Comparison of ENCODE assay signal across 1 cellular context in the genomic region with DNA sequence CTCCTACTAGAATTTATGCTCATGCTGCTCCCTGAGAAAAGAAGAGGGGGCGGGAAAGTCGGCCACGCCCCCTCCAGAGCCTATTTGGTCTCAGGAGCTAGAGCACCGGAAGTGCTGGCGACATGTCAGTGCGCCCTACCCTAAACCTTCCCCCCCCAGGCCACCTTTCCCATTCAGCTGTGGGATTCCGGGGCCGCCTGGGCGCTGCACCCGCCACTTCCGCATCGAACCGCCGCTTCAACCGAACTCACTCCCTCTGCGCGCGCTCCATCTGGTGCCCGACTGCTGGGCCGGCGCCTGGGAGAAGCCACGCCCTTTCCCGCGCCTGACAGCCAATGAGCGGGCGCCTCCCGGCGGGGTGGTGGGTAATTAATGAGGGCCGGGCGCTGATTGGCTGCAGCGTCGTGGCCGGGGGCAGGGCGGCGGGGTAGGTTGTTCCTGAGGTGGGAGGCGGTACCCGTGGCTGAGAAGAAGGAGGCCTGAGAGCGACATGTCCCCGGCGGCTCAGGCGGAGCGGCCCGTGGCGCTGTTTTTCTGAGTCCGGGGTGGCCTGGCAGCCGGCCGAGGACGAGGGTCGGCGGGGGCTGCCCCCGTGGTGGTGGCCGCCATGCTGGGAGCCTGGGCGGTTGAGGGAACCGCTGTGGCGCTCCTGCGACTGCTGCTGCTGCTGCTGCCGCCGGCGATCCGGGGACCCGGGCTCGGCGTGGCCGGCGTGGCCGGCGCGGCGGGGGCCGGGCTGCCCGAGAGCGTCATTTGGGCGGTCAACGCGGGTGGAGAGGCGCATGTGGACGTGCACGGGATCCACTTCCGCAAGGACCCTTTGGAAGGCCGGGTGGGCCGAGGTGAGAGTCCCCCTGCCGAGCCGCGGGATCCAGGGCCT.
TF ChIP-seq lines count a peak whose summit lies in the region.

A gene with protein sequence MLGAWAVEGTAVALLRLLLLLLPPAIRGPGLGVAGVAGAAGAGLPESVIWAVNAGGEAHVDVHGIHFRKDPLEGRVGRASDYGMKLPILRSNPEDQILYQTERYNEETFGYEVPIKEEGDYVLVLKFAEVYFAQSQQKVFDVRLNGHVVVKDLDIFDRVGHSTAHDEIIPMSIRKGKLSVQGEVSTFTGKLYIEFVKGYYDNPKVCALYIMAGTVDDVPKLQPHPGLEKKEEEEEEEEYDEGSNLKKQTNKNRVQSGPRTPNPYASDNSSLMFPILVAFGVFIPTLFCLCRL (plus strand): TSS at position 460 of the 880 bp plus-strand sequence. CDS start 148 bp downstream, at position 608.

TF ChIP-seq in H1, 55 proteins besides CTCF, POLR2A, EP300 and RAD21 (continued from another document):
- TF ChIP-seq CBX8 (IDR thresholded peaks at IDR 0.05; ENCODE audit: borderline replicate concordance, low read depth, low read length) (no peak), RNF2 (IDR thresholded peaks at IDR 0.05; ENCODE audit: borderline replicate concordance, low read depth, low read length, missing control alignments, poor library complexity, severe bottlenecking) (no peak), GABPA (IDR thresholded peaks at IDR 0.05; ENCODE audit: borderline replicate concordance, insufficient read depth, low read length) (peak; percentile 93), CTBP2 (IDR thresholded peaks at IDR 0.05; ENCODE audit: borderline replicate concordance, insufficient read depth, insufficient read length, low read length) (peak; percentile 31), KDM1A (IDR thresholded peaks at IDR 0.05; ENCODE audit: borderline replicate concordance, low read length) (no peak), FOSL1 (IDR thresholded peaks at IDR 0.05; ENCODE audit: insufficient read depth, low read depth, low read length) (no peak)
